In genomic region chr20:19601133-19601810, GRCh38 we compare ENCODE assay signal across 30 cellular contexts.
"Had no signal": no experiment of that assay in that cellular context is flagged by ENCODE, and none has a peak within 500 bp of the region (broad histone marks: within the 10 kb centered on the region; RNA-seq: fewer than 3 reads in every experiment).

No MANE protein-coding gene starts in this region.

- H3K27me3 ChIP-seq: brain microvascular endothelial cell, dorsolateral prefrontal cortex had no signal

- H3K27ac ChIP-seq: brain microvascular endothelial cell, coronary artery, dorsolateral prefrontal cortex, heart right ventricle, WERI-Rb-1 had no signal

- ATAC-seq: activated CD4-positive, CD25-positive, alpha-beta regulatory T cell treated with anti-CD3 and anti-CD28 coated beads, Interleukin-2, amount 50 U/mL, for 24 hours; activated CD8-positive, alpha-beta T cell treated with anti-CD3 and anti-CD28 coated beads for 36 hours; activated T-cell treated with anti-CD3 and anti-CD28 coated beads, Interleukin-2, amount 50 U/mL, for 4 hours; activated T-helper 17 cell treated with anti-CD3 and anti-CD28 coated beads, Interleukin-2, amount 50 U/mL, for 72 hours; esophagus mucosa; heart right ventricle; T-helper 17 cell had no signal

- DNase-seq: activated B cell treated with CpG ODN at 0.5 μM for 24 hours; activated CD4-positive, alpha-beta T cell treated with anti-CD3 and anti-CD28 coated beads for 48 hours; activated CD4-positive, alpha-beta T cell treated with anti-CD3 and anti-CD28 coated beads, Interleukin-2, amount 50 U/mL, for 1 hour; activated CD4-positive, alpha-beta T cell treated with anti-CD3 and anti-CD28 coated beads, Interleukin-2, amount 50 U/mL, for 48 hours; activated CD8-positive, alpha-beta memory T cell treated with anti-CD3 and anti-CD28 coated beads for 24 hours; activated CD8-positive, alpha-beta T cell treated with anti-CD3 and anti-CD28 coated beads for 36 hours; activated effector memory CD4-positive, alpha-beta T cell treated with Interleukin-2 at 50 U/mL for 16 hours; activated gamma-delta T cell treated with Interleukin-2 at 50 U/mL for 16 hours; activated naive CD4-positive, alpha-beta T cell treated with anti-CD3 and anti-CD28 coated beads, Interleukin-2, amount 50 U/mL, for 16 hours; activated naive CD4-positive, alpha-beta T cell treated with Interleukin-2 at 50 U/mL for 16 hours; activated T-cell treated with anti-CD3 and anti-CD28 coated beads, Interleukin-2, amount 50 U/mL, for 4 hours; amniotic stem cell; anterior cingulate cortex; brain microvascular endothelial cell; caudate nucleus; dorsolateral prefrontal cortex; effector memory CD4-positive, alpha-beta T cell; endodermal cell; foreskin fibroblast; heart right ventricle; T-helper 1 cell; T-helper 17 cell; T1000; WERI-Rb-1 had no signal

- H3K4me1 ChIP-seq: heart right ventricle had no signal

- H3K36me3 ChIP-seq: brain microvascular endothelial cell, heart right ventricle, WERI-Rb-1 had no signal

- H3K9me3 ChIP-seq: heart right ventricle had no signal

- FAIRE-seq: astrocyte, frontal cortex had no signal

- H3K4me3 ChIP-seq: coronary artery, dorsolateral prefrontal cortex, heart right ventricle had no signal
